1 cellular context compared by ENCODE assay signal in the genomic region with DNA sequence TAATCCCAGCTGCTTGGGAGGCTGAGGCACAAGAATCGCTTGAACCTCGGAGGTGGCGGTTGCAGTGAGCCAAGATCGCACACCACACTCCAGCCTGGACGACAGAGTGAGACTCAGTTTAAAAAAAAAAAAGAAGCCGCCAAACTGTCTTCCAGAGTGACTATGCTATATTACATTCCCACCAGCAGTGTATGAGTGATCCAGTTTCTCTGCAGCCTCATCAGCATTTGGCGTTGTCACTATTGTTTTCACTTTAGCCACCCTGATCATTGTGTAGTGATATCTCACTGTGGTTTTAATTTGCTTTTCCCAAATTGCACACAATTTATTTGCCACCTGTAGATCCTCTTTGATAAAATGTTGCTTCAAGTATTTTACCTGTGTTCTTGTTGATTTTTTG.
TF ChIP-seq lines count a peak whose summit lies in the region.

No MANE protein-coding gene starts in this region.

TF ChIP-seq in K562, 482 proteins besides CTCF, POLR2A, EP300 and RAD21 (continued from another document and continues in another):
- TF ChIP-seq ZNF592 (IDR thresholded peaks at IDR 0.05) (0 out of 2 replicates have a peak, but pooled peaks have one; percentile 28), RB1 (IDR thresholded peaks at IDR 0.05; ENCODE audit: low read depth) (no peak), ZNF449 (CRISPR knock-in tag; IDR thresholded peaks at IDR 0.05) (no peak), SMARCE1 (IDR thresholded peaks at IDR 0.05) (peak; percentile 29; the same call in 1 of the 2 replicates), ZNF57 (CRISPR knock-in tag; IDR thresholded peaks at IDR 0.05) (no peak), E2F8 (IDR thresholded peaks at IDR 0.05; ENCODE audit: low read depth, partially characterized antibody) (no peak), POLR2G (IDR thresholded peaks at IDR 0.05; ENCODE audit: low read depth, low read length) (no peak), ADNP (tag; IDR thresholded peaks at IDR 0.05) (no peak), NR2C1 (IDR thresholded peaks at IDR 0.05) (no peak), NR2C1 (tag; IDR thresholded peaks at IDR 0.05) (no peak), KAT7 (CRISPR knock-in tag; IDR thresholded peaks at IDR 0.05; ENCODE audit: borderline replicate concordance) (no peak), FOXP1 (CRISPR knock-in tag; IDR thresholded peaks at IDR 0.05) (no peak), KDM1A (IDR thresholded peaks at IDR 0.05) (no peak), CAMTA2 (CRISPR knock-in tag; conservative IDR thresholded peaks at IDR 0.05) (no peak), MEIS2 (IDR thresholded peaks at IDR 0.05; ENCODE audit: partially characterized antibody) (no peak), PML (IDR thresholded peaks at IDR 0.05; ENCODE audit: low read length) (no peak), ZNF12 (CRISPR knock-in tag; IDR thresholded peaks at IDR 0.05) (no peak), PURB (CRISPR knock-in tag; IDR thresholded peaks at IDR 0.05; ENCODE audit: low read depth) (no peak), MAFK (IDR thresholded peaks at IDR 0.05; ENCODE audit: low read length) (peak; percentile 61; the same call in 1 of the 2 replicates), ZNF644 (tag; IDR thresholded peaks at IDR 0.05; ENCODE audit: low read depth) (no peak), ZBTB2 (IDR thresholded peaks at IDR 0.05) (0 out of 2 replicates have a peak, but pooled peaks have one; percentile 46), ZKSCAN8 (CRISPR knock-in tag; IDR thresholded peaks at IDR 0.05) (no peak), SMC3 (conservative IDR thresholded peaks at IDR 0.05; ENCODE audit: insufficient read depth, low read depth, low read length) (no peak), KHSRP (IDR thresholded peaks at IDR 0.05) (no peak), ZNF707 (CRISPR knock-in tag; conservative IDR thresholded peaks at IDR 0.05) (no peak), ZNF512 (tag; IDR thresholded peaks at IDR 0.05) (peak; percentile 45; the same call in 1 of the 2 replicates), ELF4 (CRISPR knock-in tag; IDR thresholded peaks at IDR 0.05) (no peak), ZNF133 (CRISPR knock-in tag; IDR thresholded peaks at IDR 0.05) (no peak), MAZ (CRISPR knock-in tag; conservative IDR thresholded peaks at IDR 0.05 in 1 of 2, IDR thresholded peaks at IDR 0.05 in 1 of 2) (no peak), OTX1 (CRISPR knock-in tag; IDR thresholded peaks at IDR 0.05) (no peak), MAFG (tag; conservative IDR thresholded peaks at IDR 0.05) (peak; percentile 80), NFATC3 (IDR thresholded peaks at IDR 0.05) (peak; percentile 38; the same call in 1 of the 2 replicates), TGIF2 (CRISPR knock-in tag; IDR thresholded peaks at IDR 0.05) (no peak), CXXC5 (CRISPR knock-in tag; IDR thresholded peaks at IDR 0.05) (0 out of 2 replicates have a peak, but pooled peaks have one; percentile 21), SNRNP70 (optimal IDR thresholded peaks at IDR 0.05; ENCODE audit: low read depth, low read length) (no peak)
- TF ChIP-seq, protein P1, sequence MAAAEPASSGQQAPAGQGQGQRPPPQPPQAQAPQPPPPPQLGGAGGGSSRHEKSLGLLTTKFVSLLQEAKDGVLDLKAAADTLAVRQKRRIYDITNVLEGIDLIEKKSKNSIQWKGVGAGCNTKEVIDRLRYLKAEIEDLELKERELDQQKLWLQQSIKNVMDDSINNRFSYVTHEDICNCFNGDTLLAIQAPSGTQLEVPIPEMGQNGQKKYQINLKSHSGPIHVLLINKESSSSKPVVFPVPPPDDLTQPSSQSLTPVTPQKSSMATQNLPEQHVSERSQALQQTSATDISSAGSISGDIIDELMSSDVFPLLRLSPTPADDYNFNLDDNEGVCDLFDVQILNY (CRISPR knock-in tag; IDR thresholded peaks at IDR 0.05) = no peak
- TF ChIP-seq, protein P2, sequence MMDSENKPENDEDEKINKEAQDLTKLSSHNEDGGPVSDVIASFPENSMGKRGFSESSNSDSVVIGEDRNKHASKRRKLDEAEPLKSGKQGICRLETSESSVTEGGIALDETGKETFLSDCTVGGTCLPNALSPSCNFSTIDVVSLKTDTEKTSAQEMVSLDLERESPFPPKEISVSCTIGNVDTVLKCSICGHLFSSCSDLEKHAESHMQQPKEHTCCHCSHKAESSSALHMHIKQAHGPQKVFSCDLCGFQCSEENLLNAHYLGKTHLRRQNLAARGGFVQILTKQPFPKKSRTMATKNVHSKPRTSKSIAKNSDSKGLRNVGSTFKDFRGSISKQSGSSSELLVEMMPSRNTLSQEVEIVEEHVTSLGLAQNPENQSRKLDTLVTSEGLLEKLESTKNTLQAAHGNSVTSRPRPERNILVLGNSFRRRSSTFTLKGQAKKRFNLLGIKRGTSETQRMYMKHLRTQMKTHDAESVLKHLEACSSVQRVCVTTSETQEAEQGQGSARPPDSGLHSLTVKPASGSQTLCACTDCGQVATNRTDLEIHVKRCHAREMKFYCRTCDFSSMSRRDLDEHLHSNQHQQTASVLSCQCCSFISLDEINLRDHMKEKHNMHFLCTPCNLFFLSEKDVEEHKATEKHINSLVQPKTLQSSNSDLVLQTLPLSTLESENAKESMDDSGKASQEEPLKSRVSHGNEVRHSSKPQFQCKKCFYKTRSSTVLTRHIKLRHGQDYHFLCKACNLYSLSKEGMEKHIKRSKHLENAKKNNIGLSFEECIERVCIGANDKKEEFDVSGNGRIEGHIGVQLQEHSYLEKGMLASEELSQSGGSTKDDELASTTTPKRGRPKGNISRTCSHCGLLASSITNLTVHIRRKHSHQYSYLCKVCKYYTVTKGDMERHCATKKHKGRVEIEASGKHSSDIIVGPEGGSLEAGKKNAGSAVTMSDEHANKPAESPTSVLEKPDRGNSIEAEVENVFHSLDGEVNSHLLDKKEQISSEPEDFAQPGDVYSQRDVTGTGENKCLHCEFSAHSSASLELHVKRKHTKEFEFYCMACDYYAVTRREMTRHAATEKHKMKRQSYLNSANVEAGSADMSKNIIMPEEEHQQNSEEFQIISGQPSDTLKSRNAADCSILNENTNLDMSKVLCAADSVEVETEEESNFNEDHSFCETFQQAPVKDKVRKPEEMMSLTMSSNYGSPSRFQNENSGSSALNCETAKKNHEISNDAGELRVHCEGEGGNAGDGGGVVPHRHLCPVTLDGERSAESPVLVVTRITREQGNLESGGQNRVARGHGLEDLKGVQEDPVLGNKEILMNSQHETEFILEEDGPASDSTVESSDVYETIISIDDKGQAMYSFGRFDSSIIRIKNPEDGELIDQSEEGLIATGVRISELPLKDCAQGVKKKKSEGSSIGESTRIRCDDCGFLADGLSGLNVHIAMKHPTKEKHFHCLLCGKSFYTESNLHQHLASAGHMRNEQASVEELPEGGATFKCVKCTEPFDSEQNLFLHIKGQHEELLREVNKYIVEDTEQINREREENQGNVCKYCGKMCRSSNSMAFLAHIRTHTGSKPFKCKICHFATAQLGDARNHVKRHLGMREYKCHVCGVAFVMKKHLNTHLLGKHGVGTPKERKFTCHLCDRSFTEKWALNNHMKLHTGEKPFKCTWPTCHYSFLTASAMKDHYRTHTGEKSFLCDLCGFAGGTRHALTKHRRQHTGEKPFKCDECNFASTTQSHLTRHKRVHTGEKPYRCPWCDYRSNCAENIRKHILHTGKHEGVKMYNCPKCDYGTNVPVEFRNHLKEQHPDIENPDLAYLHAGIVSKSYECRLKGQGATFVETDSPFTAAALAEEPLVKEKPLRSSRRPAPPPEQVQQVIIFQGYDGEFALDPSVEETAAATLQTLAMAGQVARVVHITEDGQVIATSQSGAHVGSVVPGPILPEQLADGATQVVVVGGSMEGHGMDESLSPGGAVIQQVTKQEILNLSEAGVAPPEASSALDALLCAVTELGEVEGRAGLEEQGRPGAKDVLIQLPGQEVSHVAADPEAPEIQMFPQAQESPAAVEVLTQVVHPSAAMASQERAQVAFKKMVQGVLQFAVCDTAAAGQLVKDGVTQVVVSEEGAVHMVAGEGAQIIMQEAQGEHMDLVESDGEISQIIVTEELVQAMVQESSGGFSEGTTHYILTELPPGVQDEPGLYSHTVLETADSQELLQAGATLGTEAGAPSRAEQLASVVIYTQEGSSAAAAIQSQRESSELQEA (IDR thresholded peaks at IDR 0.05; ENCODE audit: low read depth) = no peak
